ENCODE assay signal across 15 cellular contexts in the genomic region with DNA sequence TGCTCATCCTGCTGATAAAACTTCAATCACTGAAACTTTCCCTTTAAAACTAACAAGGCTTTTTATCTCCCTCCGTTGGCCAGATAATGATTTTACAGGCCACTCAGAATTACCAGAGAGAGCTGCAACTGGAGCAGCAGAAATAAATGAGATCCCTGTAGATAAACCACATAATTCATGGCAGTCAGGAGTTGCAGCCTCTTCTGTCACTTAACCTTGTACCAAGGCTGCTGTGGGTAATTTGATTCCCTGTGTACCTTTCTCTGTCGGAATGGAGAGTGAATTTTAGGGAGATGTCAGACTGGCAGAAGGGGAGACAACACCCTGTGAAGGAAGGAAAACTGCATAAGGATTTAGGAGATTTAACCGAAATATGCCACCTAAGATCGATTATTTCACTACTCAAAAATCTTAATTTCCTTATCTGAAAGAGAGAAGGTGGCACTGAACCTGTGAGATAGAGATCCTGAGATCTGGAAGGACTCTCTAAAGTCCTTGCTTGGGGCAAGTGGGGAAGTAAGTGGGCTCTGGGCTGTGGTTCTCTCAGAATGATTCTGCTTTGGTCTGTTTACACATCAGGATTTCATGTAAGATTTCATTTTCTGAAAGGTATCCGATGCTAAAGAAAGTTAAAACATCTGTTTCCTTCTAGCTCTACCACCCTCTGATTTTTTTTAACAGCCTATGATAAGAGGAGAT. TPM values are rescaled to one million over a fixed set of nuclear protein-coding genes. Genes with fewer than 3 reads are reported as not detected.
DNase-seq lines count a peak whose midpoint lies in the region; ATAC-seq and TF ChIP-seq lines count a peak whose summit lies in the region.
"Had no signal": no experiment of that assay in that cellular context is flagged by ENCODE, and none has a peak within 500 bp of the region (broad histone marks: within the 10 kb centered on the region; RNA-seq: fewer than 3 reads in every experiment).

No MANE protein-coding gene starts in this region.

- H3K79me2 ChIP-seq in HCT116 (ENCODE audit: insufficient read depth, low read length): no peaks in the 10 kb centered on the region

- peak; percentile 11 for DNase-seq in DMS 273 (lab: John Stamatoyannopoulos, UW; ENCODE audit: unreplicated experiment)
- no peak for DNase-seq in DMS 273 treated with DMSO at 0.1 percent for 48 hours (lab: John Stamatoyannopoulos, UW)
- DNase-seq in HCT116 (ENCODE audit: low read depth, low spot score): no peak
- DNase-seq in stimulated activated CD4-positive, alpha-beta T cell treated with anti-CD3 and anti-CD28 coated beads, Interleukin-12 subunit alpha, Interleukin-12 subunit beta, amount 100 ng/mL, for 4 hours: no peak
- DNase-seq in caudate nucleus (lab: John Stamatoyannopoulos, UW): no peak
- DNase-seq: foreskin melanocyte, left ventricle myocardium superior, NCI-H1092, NCI-H2227 treated with DMSO at 0.1 percent for 48 hours, SHP77 treated with DMSO at 0.1 percent for 48 hours, upper lobe of right lung had no signal

- ATAC-seq in HCT116: no peak
- peak; percentile 90 for ATAC-seq in SK-N-SH treated with all-trans-retinoic acid at 6 μM for 48 hours
- no peak for ATAC-seq in HG02885 (IDR thresholded peaks at IDR 0.05; ENCODE audit: poor library complexity, unreplicated experiment)
- ATAC-seq: left ventricle myocardium superior, upper lobe of right lung had no signal

- no peak for TF ChIP-seq POLR2A in HCT116 (IDR thresholded peaks at IDR 0.05; ENCODE audit: borderline replicate concordance, extremely low read depth, insufficient read depth, insufficient read length)

- POLR2A ChIA-PET in HCT116 (lab: Charles Lee): no interaction called here

- no peaks in the 10 kb centered on the region for H3K36me3 ChIP-seq in HCT116 (ENCODE audit: control insufficient read depth in 1 of 2, insufficient read depth in 2 of 2, low read length in 2 of 2)
- H3K36me3 ChIP-seq in mesodermal cell (ENCODE audit: control insufficient read depth, insufficient read depth, low read length): no peaks in the 10 kb centered on the region
- H3K36me3 ChIP-seq: upper lobe of right lung had no signal

- TF ChIP-seq CTCF in HCT116 (IDR thresholded peaks at IDR 0.05 in 2 of 3, conservative IDR thresholded peaks at IDR 0.05 in 1 of 3; ENCODE audit: borderline replicate concordance in 1 of 3, insufficient read depth in 1 of 3, low read depth in 2 of 3, low read length in 2 of 3): no peak

- no TSS peak for BruUV-seq in HCT116 (replicated peaks; lab: Mats Ljungman, UMichigan)

- H3K27me3 ChIP-seq in HCT116 (ENCODE audit: insufficient read depth, low read length): no peaks in the 10 kb centered on the region

- H3K4me3 ChIP-seq in HCT116 (replicated peaks in 1 of 2; ENCODE audit: low read depth in 1 of 2, low read length in 2 of 2) (no peak overlapping the region), mesodermal cell (ENCODE audit: extremely low read depth, insufficient read depth, low read length, poor library complexity, severe bottlenecking) (no peak overlapping the region)
- H3K4me3 ChIP-seq: upper lobe of right lung had no signal

- WGBS in mesodermal cell (ENCODE audit: insufficient coverage in 2 of 2), 2 experiments: 20 to 38% methylated on average over 1 of the region's 5 CpGs

- RAD21 ChIA-PET in HCT116 (lab: Charles Lee; ENCODE audit: low non-redundant PET in 1 of 2, low total read pairs in 2 of 2, uncharacterized antibody in 2 of 2, unreplicated experiment in 2 of 2): no interaction called here

- CTCF ChIA-PET in HCT116 (lab: Charles Lee): no interaction called here

- no peaks in the 10 kb centered on the region for H3K9me3 ChIP-seq in HCT116 (ENCODE audit: control insufficient read depth in 1 of 2, insufficient read depth in 1 of 2, low read depth in 1 of 2, low read length in 2 of 2)
- no peaks in the 10 kb centered on the region for H3K9me3 ChIP-seq in mesodermal cell (ENCODE audit: control insufficient read depth, low read length)
- H3K9me3 ChIP-seq: upper lobe of right lung had no signal

- peak; percentile 9; the same call in 1 of the 2 replicates for TF ChIP-seq RAD21 in HCT116 (IDR thresholded peaks at IDR 0.05; ENCODE audit: low read depth)

- H3K27ac ChIP-seq in HCT116 (ENCODE audit: low read depth, low read length) (no peak overlapping the region), mesodermal cell (ENCODE audit: low read depth, low read length, severe bottlenecking) (peak overlapping the region; percentile 74), caudate nucleus (ENCODE audit: low read depth, low read length) (no peak overlapping the region)
- H3K27ac ChIP-seq: 22Rv1, upper lobe of right lung had no signal

- no peak overlapping the region for H3K9ac ChIP-seq in HCT116 (ENCODE audit: low read length)

- H4K20me1 ChIP-seq in HCT116 (ENCODE audit: insufficient read depth): no peaks in the 10 kb centered on the region

- no peaks in the 10 kb centered on the region for H3K9me2 ChIP-seq in HCT116 (ENCODE audit: insufficient read depth)

- no peak overlapping the region for H2AFZ ChIP-seq in HCT116 (ENCODE audit: low read depth, low read length, poor library complexity, severe bottlenecking)

- intact Hi-C loops in HCT116 (cut with micrococcal nuclease): no loop called here

- H3K4me1 ChIP-seq in HCT116 (ENCODE audit: control insufficient read depth in 1 of 2, insufficient read depth in 2 of 2, low read length in 2 of 2): no peaks in the 10 kb centered on the region; a peak in 1 of 4 replicates
- peaks cover 14% of the 10 kb centered on the region for H3K4me1 ChIP-seq in mesodermal cell (ENCODE audit: control insufficient read depth, insufficient read depth, low read length, poor library complexity, severe bottlenecking)
- H3K4me1 ChIP-seq: upper lobe of right lung had no signal

- no peak overlapping the region for H3K4me2 ChIP-seq in HCT116 (ENCODE audit: low read length)

TF ChIP-seq in HCT116, 20 proteins besides CTCF, POLR2A, EP300 and RAD21 (continues in another document):
- no peak for TF ChIP-seq EGR1 (IDR thresholded peaks at IDR 0.05; ENCODE audit: low read depth)
- TF ChIP-seq CEBPB (IDR thresholded peaks at IDR 0.05; ENCODE audit: low read depth): no peak
- TF ChIP-seq FOSL1 (IDR thresholded peaks at IDR 0.05; ENCODE audit: low read depth): no peak
- TF ChIP-seq TCF7L2 (IDR thresholded peaks at IDR 0.05; ENCODE audit: borderline replicate concordance, extremely low read depth, insufficient read depth, insufficient read length): no peak
- TF ChIP-seq, protein P1, sequence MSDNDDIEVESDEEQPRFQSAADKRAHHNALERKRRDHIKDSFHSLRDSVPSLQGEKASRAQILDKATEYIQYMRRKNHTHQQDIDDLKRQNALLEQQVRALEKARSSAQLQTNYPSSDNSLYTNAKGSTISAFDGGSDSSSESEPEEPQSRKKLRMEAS (IDR thresholded peaks at IDR 0.05): no peak
- TF ChIP-seq EZH2phosphoT487 (IDR thresholded peaks at IDR 0.05; ENCODE audit: borderline replicate concordance): no peak
- no peak for TF ChIP-seq ZNF274 (IDR thresholded peaks at IDR 0.05; ENCODE audit: low read depth, low read length)
- TF ChIP-seq ZFX (IDR thresholded peaks at IDR 0.05): no peak
- no peak for TF ChIP-seq SP1 (IDR thresholded peaks at IDR 0.05; ENCODE audit: low read depth)
- TF ChIP-seq ELF1 (IDR thresholded peaks at IDR 0.05; ENCODE audit: borderline replicate concordance, low read depth): no peak
- TF ChIP-seq, protein P2, sequence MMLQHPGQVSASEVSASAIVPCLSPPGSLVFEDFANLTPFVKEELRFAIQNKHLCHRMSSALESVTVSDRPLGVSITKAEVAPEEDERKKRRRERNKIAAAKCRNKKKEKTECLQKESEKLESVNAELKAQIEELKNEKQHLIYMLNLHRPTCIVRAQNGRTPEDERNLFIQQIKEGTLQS (IDR thresholded peaks at IDR 0.05): no peak
- TF ChIP-seq YY1 (IDR thresholded peaks at IDR 0.05; ENCODE audit: extremely low read depth, insufficient replicate concordance, low read depth, low read length): no peak

TF ChIP-seq in SK-N-SH treated with all-trans-retinoic acid at 6 μM for 48 hours, 23 proteins besides CTCF, POLR2A, EP300 and RAD21:
- TF ChIP-seq BACH2 (CRISPR knock-in tag; IDR thresholded peaks at IDR 0.05; ENCODE audit: borderline replicate concordance) (no peak), ISL1 (CRISPR knock-in tag; IDR thresholded peaks at IDR 0.05) (peak; percentile 48), TCF4 (CRISPR knock-in tag; IDR thresholded peaks at IDR 0.05; ENCODE audit: borderline replicate concordance) (peak; percentile 58; the same call in 1 of the 2 replicates), CSDC2 (CRISPR knock-in tag; IDR thresholded peaks at IDR 0.05) (no peak), PPARA (CRISPR knock-in tag; IDR thresholded peaks at IDR 0.05; ENCODE audit: borderline replicate concordance) (no peak)
- TF ChIP-seq, protein P3, sequence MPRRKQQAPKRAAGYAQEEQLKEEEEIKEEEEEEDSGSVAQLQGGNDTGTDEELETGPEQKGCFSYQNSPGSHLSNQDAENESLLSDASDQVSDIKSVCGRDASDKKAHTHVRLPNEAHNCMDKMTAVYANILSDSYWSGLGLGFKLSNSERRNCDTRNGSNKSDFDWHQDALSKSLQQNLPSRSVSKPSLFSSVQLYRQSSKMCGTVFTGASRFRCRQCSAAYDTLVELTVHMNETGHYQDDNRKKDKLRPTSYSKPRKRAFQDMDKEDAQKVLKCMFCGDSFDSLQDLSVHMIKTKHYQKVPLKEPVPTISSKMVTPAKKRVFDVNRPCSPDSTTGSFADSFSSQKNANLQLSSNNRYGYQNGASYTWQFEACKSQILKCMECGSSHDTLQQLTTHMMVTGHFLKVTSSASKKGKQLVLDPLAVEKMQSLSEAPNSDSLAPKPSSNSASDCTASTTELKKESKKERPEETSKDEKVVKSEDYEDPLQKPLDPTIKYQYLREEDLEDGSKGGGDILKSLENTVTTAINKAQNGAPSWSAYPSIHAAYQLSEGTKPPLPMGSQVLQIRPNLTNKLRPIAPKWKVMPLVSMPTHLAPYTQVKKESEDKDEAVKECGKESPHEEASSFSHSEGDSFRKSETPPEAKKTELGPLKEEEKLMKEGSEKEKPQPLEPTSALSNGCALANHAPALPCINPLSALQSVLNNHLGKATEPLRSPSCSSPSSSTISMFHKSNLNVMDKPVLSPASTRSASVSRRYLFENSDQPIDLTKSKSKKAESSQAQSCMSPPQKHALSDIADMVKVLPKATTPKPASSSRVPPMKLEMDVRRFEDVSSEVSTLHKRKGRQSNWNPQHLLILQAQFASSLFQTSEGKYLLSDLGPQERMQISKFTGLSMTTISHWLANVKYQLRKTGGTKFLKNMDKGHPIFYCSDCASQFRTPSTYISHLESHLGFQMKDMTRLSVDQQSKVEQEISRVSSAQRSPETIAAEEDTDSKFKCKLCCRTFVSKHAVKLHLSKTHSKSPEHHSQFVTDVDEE (CRISPR knock-in tag; IDR thresholded peaks at IDR 0.05): peak; percentile 80

RNA-seq across cellular contexts. Expression of a gene that starts 14.3 kb away (rescaled TPM):
- 56.8 TPM for total RNA-seq in HCT116 (2021; ENCODE audit: unreplicated experiment)
- polyA plus RNA-seq in HCT116 (2012): 26.5 and 37.8 TPM in 2 replicates
- 66.2 TPM for polyA plus RNA-seq in mesodermal cell (2013, experiment 1 of 2)
- 69.8 TPM for polyA plus RNA-seq in mesodermal cell (2013, experiment 2 of 2)
